Comparison of ENCODE assay signal across 1 cellular context in the genomic region with DNA sequence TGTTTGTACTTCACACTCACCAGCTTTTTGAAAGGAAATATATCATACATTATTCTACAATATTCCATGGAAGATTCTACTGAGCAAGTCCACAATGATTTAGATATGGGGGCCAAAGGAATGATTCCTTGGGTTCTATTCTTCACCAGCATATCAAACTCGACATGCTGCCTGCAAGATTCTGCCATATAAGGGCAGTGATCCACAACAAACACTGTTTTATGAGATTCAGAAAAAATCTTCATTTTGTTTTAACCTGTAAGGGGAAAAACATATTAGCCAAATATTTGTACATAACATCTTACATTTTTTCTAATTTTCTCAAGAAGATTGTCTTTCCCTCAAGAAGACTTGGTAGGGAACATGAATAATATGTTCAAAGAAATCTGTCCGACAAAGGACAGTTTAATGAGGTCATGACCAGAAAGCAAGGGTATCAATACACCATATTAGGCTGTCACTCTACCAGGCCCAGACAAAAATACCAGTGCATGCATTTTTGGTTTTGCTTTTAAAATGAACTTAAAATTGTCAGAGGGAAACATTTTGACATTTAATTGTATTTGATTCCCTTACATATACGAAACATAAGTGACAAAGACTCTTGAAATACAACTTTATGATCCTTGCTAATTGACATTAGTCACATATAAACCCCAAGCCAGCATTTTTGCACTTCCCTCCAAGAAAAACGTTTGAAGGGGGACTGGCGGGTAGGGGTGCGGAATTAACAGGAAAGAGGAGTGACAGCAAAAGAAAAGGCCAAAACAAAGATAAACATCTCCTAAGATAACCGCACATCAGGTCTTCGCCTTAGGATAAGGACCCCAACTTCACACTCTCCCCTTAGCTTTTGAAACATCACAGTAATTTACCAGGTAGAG.
TF ChIP-seq lines count a peak whose summit lies in the region.

No MANE protein-coding gene starts in this region.

TF ChIP-seq in K562, 482 proteins besides CTCF, POLR2A, EP300 and RAD21 (continues in another document):
- TF ChIP-seq SMARCE1 (IDR thresholded peaks at IDR 0.05): peak; percentile 39; the same call in 1 of the 2 replicates
- TF ChIP-seq SAP30 (IDR thresholded peaks at IDR 0.05; ENCODE audit: borderline replicate concordance, insufficient read depth, low read depth, low read length, poor library complexity, severe bottlenecking): no peak
- 0 out of 2 replicates have a peak, but pooled peaks have one; percentile 1 for TF ChIP-seq MYC (IDR thresholded peaks at IDR 0.05; ENCODE audit: low read depth, low read length)
- TF ChIP-seq MYC (CRISPR knock-in tag; IDR thresholded peaks at IDR 0.05; ENCODE audit: borderline replicate concordance, low read depth): no peak
- TF ChIP-seq TAF1 (IDR thresholded peaks at IDR 0.05; ENCODE audit: control insufficient read depth, extremely low read depth, insufficient read depth, low read length, severe bottlenecking): no peak
- TF ChIP-seq, protein P1, sequence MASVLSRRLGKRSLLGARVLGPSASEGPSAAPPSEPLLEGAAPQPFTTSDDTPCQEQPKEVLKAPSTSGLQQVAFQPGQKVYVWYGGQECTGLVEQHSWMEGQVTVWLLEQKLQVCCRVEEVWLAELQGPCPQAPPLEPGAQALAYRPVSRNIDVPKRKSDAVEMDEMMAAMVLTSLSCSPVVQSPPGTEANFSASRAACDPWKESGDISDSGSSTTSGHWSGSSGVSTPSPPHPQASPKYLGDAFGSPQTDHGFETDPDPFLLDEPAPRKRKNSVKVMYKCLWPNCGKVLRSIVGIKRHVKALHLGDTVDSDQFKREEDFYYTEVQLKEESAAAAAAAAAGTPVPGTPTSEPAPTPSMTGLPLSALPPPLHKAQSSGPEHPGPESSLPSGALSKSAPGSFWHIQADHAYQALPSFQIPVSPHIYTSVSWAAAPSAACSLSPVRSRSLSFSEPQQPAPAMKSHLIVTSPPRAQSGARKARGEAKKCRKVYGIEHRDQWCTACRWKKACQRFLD (CRISPR knock-in tag; IDR thresholded peaks at IDR 0.05): peak; percentile 62; the same call in 1 of the 2 replicates
- TF ChIP-seq POLR3G (IDR thresholded peaks at IDR 0.05; ENCODE audit: extremely low read depth, insufficient read length, insufficient replicate concordance): no peak
- no peak for TF ChIP-seq BRD9 (IDR thresholded peaks at IDR 0.05; ENCODE audit: low read depth, partially characterized antibody)
- no peak for TF ChIP-seq PRPF4 (IDR thresholded peaks at IDR 0.05; ENCODE audit: insufficient read depth, low read depth, low read length, poor library complexity, severe bottlenecking)
- no peak for TF ChIP-seq CBX3 (IDR thresholded peaks at IDR 0.05; ENCODE audit: borderline replicate concordance in 1 of 2, low read length in 2 of 2)
- no peak for TF ChIP-seq HNRNPH1 (optimal IDR thresholded peaks at IDR 0.05; ENCODE audit: low read depth, low read length)
- TF ChIP-seq, protein P2, sequence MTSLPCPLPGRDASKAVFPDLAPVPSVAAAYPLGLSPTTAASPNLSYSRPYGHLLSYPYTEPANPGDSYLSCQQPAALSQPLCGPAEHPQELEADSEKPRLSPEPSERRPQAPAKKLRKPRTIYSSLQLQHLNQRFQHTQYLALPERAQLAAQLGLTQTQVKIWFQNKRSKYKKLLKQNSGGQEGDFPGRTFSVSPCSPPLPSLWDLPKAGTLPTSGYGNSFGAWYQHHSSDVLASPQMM (CRISPR knock-in tag; IDR thresholded peaks at IDR 0.05): no peak
- no peak for TF ChIP-seq POU5F1 (IDR thresholded peaks at IDR 0.05; ENCODE audit: borderline replicate concordance, low read depth, low read length, partially characterized antibody)
- no peak for TF ChIP-seq JUNB (CRISPR knock-in tag; conservative IDR thresholded peaks at IDR 0.05)
- TF ChIP-seq ZNF75A (CRISPR knock-in tag; IDR thresholded peaks at IDR 0.05): no peak
- TF ChIP-seq KDM1A (IDR thresholded peaks at IDR 0.05): no peak
- 0 out of 2 replicates have a peak, but pooled peaks have one; percentile 38 for TF ChIP-seq ZNF766 (CRISPR knock-in tag; conservative IDR thresholded peaks at IDR 0.05)
- no peak for TF ChIP-seq CBFA2T3 (IDR thresholded peaks at IDR 0.05)
- TF ChIP-seq, protein P3, sequence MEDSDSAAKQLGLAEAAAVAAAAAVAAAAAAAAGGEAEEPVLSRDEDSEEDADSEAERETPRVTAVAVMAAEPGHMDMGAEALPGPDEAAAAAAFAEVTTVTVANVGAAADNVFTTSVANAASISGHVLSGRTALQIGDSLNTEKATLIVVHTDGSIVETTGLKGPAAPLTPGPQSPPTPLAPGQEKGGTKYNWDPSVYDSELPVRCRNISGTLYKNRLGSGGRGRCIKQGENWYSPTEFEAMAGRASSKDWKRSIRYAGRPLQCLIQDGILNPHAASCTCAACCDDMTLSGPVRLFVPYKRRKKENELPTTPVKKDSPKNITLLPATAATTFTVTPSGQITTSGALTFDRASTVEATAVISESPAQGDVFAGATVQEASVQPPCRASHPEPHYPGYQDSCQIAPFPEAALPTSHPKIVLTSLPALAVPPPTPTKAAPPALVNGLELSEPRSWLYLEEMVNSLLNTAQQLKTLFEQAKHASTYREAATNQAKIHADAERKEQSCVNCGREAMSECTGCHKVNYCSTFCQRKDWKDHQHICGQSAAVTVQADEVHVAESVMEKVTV (CRISPR knock-in tag; IDR thresholded peaks at IDR 0.05): no peak
- TF ChIP-seq ZNF76 (CRISPR knock-in tag; IDR thresholded peaks at IDR 0.05; ENCODE audit: borderline replicate concordance): no peak
- TF ChIP-seq CEBPG (CRISPR knock-in tag; IDR thresholded peaks at IDR 0.05): no peak
- no peak for TF ChIP-seq CEBPG (tag; conservative IDR thresholded peaks at IDR 0.05 in 1 of 2, IDR thresholded peaks at IDR 0.05 in 1 of 2)
- TF ChIP-seq ARID2 (IDR thresholded peaks at IDR 0.05): no peak
- TF ChIP-seq PHB (CRISPR knock-in tag; IDR thresholded peaks at IDR 0.05): no peak
- TF ChIP-seq, protein P4, sequence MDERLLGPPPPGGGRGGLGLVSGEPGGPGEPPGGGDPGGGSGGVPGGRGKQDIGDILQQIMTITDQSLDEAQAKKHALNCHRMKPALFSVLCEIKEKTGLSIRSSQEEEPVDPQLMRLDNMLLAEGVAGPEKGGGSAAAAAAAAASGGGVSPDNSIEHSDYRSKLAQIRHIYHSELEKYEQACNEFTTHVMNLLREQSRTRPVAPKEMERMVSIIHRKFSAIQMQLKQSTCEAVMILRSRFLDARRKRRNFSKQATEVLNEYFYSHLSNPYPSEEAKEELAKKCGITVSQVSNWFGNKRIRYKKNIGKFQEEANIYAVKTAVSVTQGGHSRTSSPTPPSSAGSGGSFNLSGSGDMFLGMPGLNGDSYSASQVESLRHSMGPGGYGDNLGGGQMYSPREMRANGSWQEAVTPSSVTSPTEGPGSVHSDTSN (CRISPR knock-in tag; IDR thresholded peaks at IDR 0.05; ENCODE audit: low read depth): no peak
- TF ChIP-seq, protein P4 (tag; conservative IDR thresholded peaks at IDR 0.05; ENCODE audit: low read depth): 0 out of 2 replicates have a peak, but pooled peaks have one; percentile 5
- TF ChIP-seq, protein P5, sequence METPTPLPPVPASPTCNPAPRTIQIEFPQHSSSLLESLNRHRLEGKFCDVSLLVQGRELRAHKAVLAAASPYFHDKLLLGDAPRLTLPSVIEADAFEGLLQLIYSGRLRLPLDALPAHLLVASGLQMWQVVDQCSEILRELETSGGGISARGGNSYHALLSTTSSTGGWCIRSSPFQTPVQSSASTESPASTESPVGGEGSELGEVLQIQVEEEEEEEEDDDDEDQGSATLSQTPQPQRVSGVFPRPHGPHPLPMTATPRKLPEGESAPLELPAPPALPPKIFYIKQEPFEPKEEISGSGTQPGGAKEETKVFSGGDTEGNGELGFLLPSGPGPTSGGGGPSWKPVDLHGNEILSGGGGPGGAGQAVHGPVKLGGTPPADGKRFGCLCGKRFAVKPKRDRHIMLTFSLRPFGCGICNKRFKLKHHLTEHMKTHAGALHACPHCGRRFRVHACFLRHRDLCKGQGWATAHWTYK (CRISPR knock-in tag; IDR thresholded peaks at IDR 0.05): no peak
- no peak for TF ChIP-seq POLR2B (IDR thresholded peaks at IDR 0.05; ENCODE audit: low read depth, partially characterized antibody)
- no peak for TF ChIP-seq RUNX1 (IDR thresholded peaks at IDR 0.05; ENCODE audit: low read depth)
- TF ChIP-seq RBFOX2 (IDR thresholded peaks at IDR 0.05; ENCODE audit: low read depth, low read length): no peak
- TF ChIP-seq SREBF1 (IDR thresholded peaks at IDR 0.05; ENCODE audit: borderline replicate concordance, low read depth, low read length): no peak
- TF ChIP-seq, protein P6, sequence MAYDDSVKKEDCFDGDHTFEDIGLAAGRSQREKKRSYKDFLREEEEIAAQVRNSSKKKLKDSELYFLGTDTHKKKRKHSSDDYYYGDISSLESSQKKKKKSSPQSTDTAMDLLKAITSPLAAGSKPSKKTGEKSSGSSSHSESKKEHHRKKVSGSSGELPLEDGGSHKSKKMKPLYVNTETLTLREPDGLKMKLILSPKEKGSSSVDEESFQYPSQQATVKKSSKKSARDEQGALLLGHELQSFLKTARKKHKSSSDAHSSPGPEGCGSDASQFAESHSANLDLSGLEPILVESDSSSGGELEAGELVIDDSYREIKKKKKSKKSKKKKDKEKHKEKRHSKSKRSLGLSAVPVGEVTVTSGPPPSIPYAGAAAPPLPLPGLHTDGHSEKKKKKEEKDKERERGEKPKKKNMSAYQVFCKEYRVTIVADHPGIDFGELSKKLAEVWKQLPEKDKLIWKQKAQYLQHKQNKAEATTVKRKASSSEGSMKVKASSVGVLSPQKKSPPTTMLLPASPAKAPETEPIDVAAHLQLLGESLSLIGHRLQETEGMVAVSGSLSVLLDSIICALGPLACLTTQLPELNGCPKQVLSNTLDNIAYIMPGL (CRISPR knock-in tag; IDR thresholded peaks at IDR 0.05): no peak
- no peak for TF ChIP-seq TBL1XR1 (IDR thresholded peaks at IDR 0.05; ENCODE audit: low read length in 2 of 2)
- TF ChIP-seq ZNF583 (CRISPR knock-in tag; IDR thresholded peaks at IDR 0.05): no peak
- no peak for TF ChIP-seq CBX5 (IDR thresholded peaks at IDR 0.05; ENCODE audit: borderline replicate concordance, low read depth)
- no peak for TF ChIP-seq NCOA4 (IDR thresholded peaks at IDR 0.05; ENCODE audit: partially characterized antibody)
- TF ChIP-seq HNRNPL (IDR thresholded peaks at IDR 0.05; ENCODE audit: low read depth, low read length): no peak
- peak in 1 of 2 experiments; percentile 92; a peak in 2 of 4 replicates for TF ChIP-seq SRF (CRISPR knock-in tag; IDR thresholded peaks at IDR 0.05)
- TF ChIP-seq ZNF224 (CRISPR knock-in tag; IDR thresholded peaks at IDR 0.05): no peak
- TF ChIP-seq DPF2 (IDR thresholded peaks at IDR 0.05): 0 out of 2 replicates have a peak, but pooled peaks have one; percentile 65
- no peak for TF ChIP-seq LARP7 (IDR thresholded peaks at IDR 0.05)
- TF ChIP-seq ZNF561 (CRISPR knock-in tag; conservative IDR thresholded peaks at IDR 0.05): no peak
- TF ChIP-seq, protein P7, sequence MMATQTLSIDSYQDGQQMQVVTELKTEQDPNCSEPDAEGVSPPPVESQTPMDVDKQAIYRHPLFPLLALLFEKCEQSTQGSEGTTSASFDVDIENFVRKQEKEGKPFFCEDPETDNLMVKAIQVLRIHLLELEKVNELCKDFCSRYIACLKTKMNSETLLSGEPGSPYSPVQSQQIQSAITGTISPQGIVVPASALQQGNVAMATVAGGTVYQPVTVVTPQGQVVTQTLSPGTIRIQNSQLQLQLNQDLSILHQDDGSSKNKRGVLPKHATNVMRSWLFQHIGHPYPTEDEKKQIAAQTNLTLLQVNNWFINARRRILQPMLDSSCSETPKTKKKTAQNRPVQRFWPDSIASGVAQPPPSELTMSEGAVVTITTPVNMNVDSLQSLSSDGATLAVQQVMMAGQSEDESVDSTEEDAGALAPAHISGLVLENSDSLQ (IDR thresholded peaks at IDR 0.05): peak; percentile 64
- TF ChIP-seq GATA2 (CRISPR knock-in tag; IDR thresholded peaks at IDR 0.05): peak; percentile 44; the same call in 1 of the 2 replicates
- TF ChIP-seq MAFF (IDR thresholded peaks at IDR 0.05; ENCODE audit: low read length): no peak
- TF ChIP-seq SPI1 (IDR thresholded peaks at IDR 0.05; ENCODE audit: borderline replicate concordance, low read depth, low read length): no peak; the same call in 1 of the 2 replicates
- TF ChIP-seq ZFP36 (IDR thresholded peaks at IDR 0.05; ENCODE audit: low read depth, low read length, partially characterized antibody): no peak
- no peak for TF ChIP-seq NBN (IDR thresholded peaks at IDR 0.05; ENCODE audit: low read depth)
- TF ChIP-seq, protein P8, sequence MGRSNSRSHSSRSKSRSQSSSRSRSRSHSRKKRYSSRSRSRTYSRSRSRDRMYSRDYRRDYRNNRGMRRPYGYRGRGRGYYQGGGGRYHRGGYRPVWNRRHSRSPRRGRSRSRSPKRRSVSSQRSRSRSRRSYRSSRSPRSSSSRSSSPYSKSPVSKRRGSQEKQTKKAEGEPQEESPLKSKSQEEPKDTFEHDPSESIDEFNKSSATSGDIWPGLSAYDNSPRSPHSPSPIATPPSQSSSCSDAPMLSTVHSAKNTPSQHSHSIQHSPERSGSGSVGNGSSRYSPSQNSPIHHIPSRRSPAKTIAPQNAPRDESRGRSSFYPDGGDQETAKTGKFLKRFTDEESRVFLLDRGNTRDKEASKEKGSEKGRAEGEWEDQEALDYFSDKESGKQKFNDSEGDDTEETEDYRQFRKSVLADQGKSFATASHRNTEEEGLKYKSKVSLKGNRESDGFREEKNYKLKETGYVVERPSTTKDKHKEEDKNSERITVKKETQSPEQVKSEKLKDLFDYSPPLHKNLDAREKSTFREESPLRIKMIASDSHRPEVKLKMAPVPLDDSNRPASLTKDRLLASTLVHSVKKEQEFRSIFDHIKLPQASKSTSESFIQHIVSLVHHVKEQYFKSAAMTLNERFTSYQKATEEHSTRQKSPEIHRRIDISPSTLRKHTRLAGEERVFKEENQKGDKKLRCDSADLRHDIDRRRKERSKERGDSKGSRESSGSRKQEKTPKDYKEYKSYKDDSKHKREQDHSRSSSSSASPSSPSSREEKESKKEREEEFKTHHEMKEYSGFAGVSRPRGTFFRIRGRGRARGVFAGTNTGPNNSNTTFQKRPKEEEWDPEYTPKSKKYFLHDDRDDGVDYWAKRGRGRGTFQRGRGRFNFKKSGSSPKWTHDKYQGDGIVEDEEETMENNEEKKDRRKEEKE (IDR thresholded peaks at IDR 0.05; ENCODE audit: borderline replicate concordance in 1 of 2, control insufficient read depth in 1 of 2, low read depth in 2 of 2, low read length in 1 of 2): no peak
- no peak for TF ChIP-seq JUN (IDR thresholded peaks at IDR 0.05; ENCODE audit: borderline replicate concordance, low read depth, low read length)
- no peak for TF ChIP-seq JUN (CRISPR knock-in tag; IDR thresholded peaks at IDR 0.05; ENCODE audit: borderline replicate concordance)
- TF ChIP-seq ASH1L (IDR thresholded peaks at IDR 0.05; ENCODE audit: borderline replicate concordance, low read depth, partially characterized antibody): no peak
- TF ChIP-seq GABPA (tag; conservative IDR thresholded peaks at IDR 0.05; ENCODE audit: low read depth): 0 out of 2 replicates have a peak, but pooled peaks have one; percentile 4
- TF ChIP-seq ZNF12 (CRISPR knock-in tag; IDR thresholded peaks at IDR 0.05): no peak
- TF ChIP-seq ZNF507 (tag; conservative IDR thresholded peaks at IDR 0.05): no peak
- TF ChIP-seq ZNF717 (CRISPR knock-in tag; IDR thresholded peaks at IDR 0.05): no peak
